In genomic region chr16:85554791-85555548, GRCh38 we compare ENCODE assay signal across 1 cellular context.
TF ChIP-seq lines count a peak whose summit lies in the region.

No MANE protein-coding gene starts in this region.

TF ChIP-seq in HepG2, 621 proteins besides CTCF, POLR2A, EP300 and RAD21 (continued from another document and continues in another):
- no peak for TF ChIP-seq ZNF503 (CRISPR knock-in tag; IDR thresholded peaks at IDR 0.05)
- no peak for TF ChIP-seq ZNF598 (CRISPR knock-in tag; IDR thresholded peaks at IDR 0.05; ENCODE audit: borderline replicate concordance)
- peak; percentile 74 for TF ChIP-seq SAP130 (CRISPR knock-in tag; IDR thresholded peaks at IDR 0.05; ENCODE audit: low read depth)
- TF ChIP-seq U2AF2 (IDR thresholded peaks at IDR 0.05; ENCODE audit: low read depth, low read length): no peak
- TF ChIP-seq TFE3 (CRISPR knock-in tag; IDR thresholded peaks at IDR 0.05): no peak
- no peak for TF ChIP-seq MAFG (CRISPR knock-in tag; IDR thresholded peaks at IDR 0.05)
- TF ChIP-seq ZNF768 (CRISPR knock-in tag; IDR thresholded peaks at IDR 0.05): peak; percentile 59
- TF ChIP-seq ZNF10 (CRISPR knock-in tag; IDR thresholded peaks at IDR 0.05; ENCODE audit: borderline replicate concordance, low read depth): no peak
- TF ChIP-seq HMG20A (CRISPR knock-in tag; IDR thresholded peaks at IDR 0.05; ENCODE audit: borderline replicate concordance): no peak
- TF ChIP-seq ZNF234 (CRISPR knock-in tag; conservative IDR thresholded peaks at IDR 0.05): no peak
- no peak for TF ChIP-seq HNF4G (IDR thresholded peaks at IDR 0.05; ENCODE audit: borderline replicate concordance, low read depth, low read length)
- TF ChIP-seq HNF4G (CRISPR knock-in tag; IDR thresholded peaks at IDR 0.05; ENCODE audit: borderline replicate concordance, low read depth): 0 out of 2 replicates have a peak, but pooled peaks have one; percentile 37
- TF ChIP-seq NR2F2 (IDR thresholded peaks at IDR 0.05; ENCODE audit: borderline replicate concordance, low read depth): 0 out of 2 replicates have a peak, but pooled peaks have one; percentile 3
- no peak for TF ChIP-seq ZNF772 (CRISPR knock-in tag; IDR thresholded peaks at IDR 0.05)
- no peak for TF ChIP-seq ZNF556 (CRISPR knock-in tag; IDR thresholded peaks at IDR 0.05; ENCODE audit: borderline replicate concordance)
- TF ChIP-seq MXD4 (CRISPR knock-in tag; IDR thresholded peaks at IDR 0.05): 0 out of 2 replicates have a peak, but pooled peaks have one; percentile 28
- no peak for TF ChIP-seq ZNF407 (CRISPR knock-in tag; IDR thresholded peaks at IDR 0.05; ENCODE audit: not compliant biosample characterization)
- 0 out of 2 replicates have a peak, but pooled peaks have one; percentile 18 for TF ChIP-seq PCBP1 (IDR thresholded peaks at IDR 0.05; ENCODE audit: borderline replicate concordance, low read depth, low read length)
- TF ChIP-seq SMAD1 (CRISPR knock-in tag; IDR thresholded peaks at IDR 0.05; ENCODE audit: borderline replicate concordance, low read depth): peak; percentile 77; the same call in 1 of the 2 replicates
- TF ChIP-seq GPN1 (CRISPR knock-in tag; IDR thresholded peaks at IDR 0.05; ENCODE audit: borderline replicate concordance): no peak
- no peak for TF ChIP-seq ZC3H4 (CRISPR knock-in tag; IDR thresholded peaks at IDR 0.05; ENCODE audit: borderline replicate concordance)
- peak; percentile 75 for TF ChIP-seq BCL6 (CRISPR knock-in tag; IDR thresholded peaks at IDR 0.05)
- TF ChIP-seq ZNF235 (CRISPR knock-in tag; IDR thresholded peaks at IDR 0.05; ENCODE audit: borderline replicate concordance): no peak
- TF ChIP-seq SP4 (CRISPR knock-in tag; IDR thresholded peaks at IDR 0.05): no peak
- peak; percentile 35 for TF ChIP-seq XRCC5 (optimal IDR thresholded peaks at IDR 0.05; ENCODE audit: low read length)
- TF ChIP-seq KDM2A (CRISPR knock-in tag; IDR thresholded peaks at IDR 0.05; ENCODE audit: borderline replicate concordance, low read depth): peak; percentile 43; the same call in 1 of the 2 replicates
- no peak for TF ChIP-seq ZBTB46 (CRISPR knock-in tag; IDR thresholded peaks at IDR 0.05; ENCODE audit: borderline replicate concordance)
- TF ChIP-seq PATZ1 (CRISPR knock-in tag; IDR thresholded peaks at IDR 0.05): peak; percentile 75
- no peak for TF ChIP-seq ZNF83 (CRISPR knock-in tag; IDR thresholded peaks at IDR 0.05; ENCODE audit: borderline replicate concordance)
- 0 out of 2 replicates have a peak, but pooled peaks have one; percentile 16 for TF ChIP-seq HMG20B (CRISPR knock-in tag; conservative IDR thresholded peaks at IDR 0.05)
- peak; percentile 50 for TF ChIP-seq ARID4A (CRISPR knock-in tag; IDR thresholded peaks at IDR 0.05; ENCODE audit: borderline replicate concordance)
- no peak for TF ChIP-seq NBN (conservative IDR thresholded peaks at IDR 0.05)
- no peak for TF ChIP-seq ZNF224 (CRISPR knock-in tag; IDR thresholded peaks at IDR 0.05)
- TF ChIP-seq NFYC (CRISPR knock-in tag; IDR thresholded peaks at IDR 0.05): no peak
- no peak for TF ChIP-seq HBP1 (CRISPR knock-in tag; IDR thresholded peaks at IDR 0.05; ENCODE audit: low read depth)
- TF ChIP-seq ZNF335 (CRISPR knock-in tag; IDR thresholded peaks at IDR 0.05): no peak
- TF ChIP-seq SMARCC2 (IDR thresholded peaks at IDR 0.05): no peak
